13 cellular contexts compared by ENCODE assay signal in genomic region chr6:14881399-14881798, GRCh38.
DNase-seq lines count a peak whose midpoint lies in the region; ATAC-seq, FAIRE-seq and TF ChIP-seq lines count a peak whose summit lies in the region.
"Had no signal": no experiment of that assay in that cellular context is flagged by ENCODE, and none has a peak within 500 bp of the region (broad histone marks: within the 10 kb centered on the region; RNA-seq: fewer than 3 reads in every experiment).

No MANE protein-coding gene starts in this region.

- H3K9me3 ChIP-seq in right lobe of liver (no peaks in the 10 kb centered on the region), HepG2 (ENCODE audit: low read length) (no peaks in the 10 kb centered on the region), heart right ventricle (no peaks in the 10 kb centered on the region)
- H3K9me3 ChIP-seq: Peyer's patch had no signal

- FAIRE-seq in HepG2 (lab: Jason Lieb, UNC): no peak

- peaks cover 11% of the 10 kb centered on the region for H3K36me3 Mint-ChIP-seq in activated T-helper 17 cell treated with anti-CD3 and anti-CD28 coated beads, Interleukin-2, amount 50 U/mL, for 72 hours (ENCODE audit: low read depth)

- POLR2A ChIA-PET in HepG2 (lab: Yijun Ruan, JAX): no interaction called here

- no peak overlapping the region for H3K9ac ChIP-seq in HepG2 (ENCODE audit: insufficient read depth, low read depth, low read length)

- no peak overlapping the region for H3K4me3 Mint-ChIP-seq in activated T-helper 17 cell treated with anti-CD3 and anti-CD28 coated beads, Interleukin-2, amount 50 U/mL, for 72 hours
- H3K4me3 Mint-ChIP-seq: B cell had no signal

- intact Hi-C loops in right lobe of liver (cut with DNase I): no loop called here
- intact Hi-C loops in HepG2 (cut with micrococcal nuclease; ENCODE audit: unreplicated experiment): no loop called here
- intact Hi-C loops in heart right ventricle (cut with DNase I): loop anchor here in 6 of 10 donors (10.0 kb wide), 5 partner anchors 153 to 743 kb away; partner anchors contain the start of gene JARID2 (in 3 of the 6)

- TF ChIP-seq POLR2A in right lobe of liver (IDR thresholded peaks at IDR 0.05) (no peak), HepG2 (IDR thresholded peaks at IDR 0.05; ENCODE audit: insufficient read depth in 1 of 2, low read depth in 2 of 2, low read length in 2 of 2) (no peak)

- H3K4me1 ChIP-seq in right lobe of liver (no peaks in the 10 kb centered on the region), HepG2 (ENCODE audit: insufficient read depth, low read length) (no peaks in the 10 kb centered on the region), heart right ventricle (peaks cover 14 to 78% (median 70%) of the 10 kb centered on the region in 9 donors)

- H3K4me3 ChIP-seq in right lobe of liver (no peak overlapping the region), HepG2 (replicated peaks in 1 of 3; ENCODE audit: insufficient read depth in 1 of 3, low read depth in 2 of 3, low read length in 3 of 3) (no peak overlapping the region), heart right ventricle (no peak overlapping the region)
- H3K4me3 ChIP-seq: Peyer's patch had no signal

- CTCF ChIA-PET in HepG2 (lab: Yijun Ruan, JAX; ENCODE audit: low intra/inter-chr PET ratio, low total read pairs): no interaction called here

- H3K27ac ChIP-seq in right lobe of liver: no peak overlapping the region
- no peak overlapping the region for H3K27ac ChIP-seq in HepG2 (ENCODE audit: extremely low read length, insufficient read depth, low read length)
- peak overlapping the region in 7 of 10 donors; percentile 24 to 79 (median 60) for H3K27ac ChIP-seq in heart right ventricle
- H3K27ac ChIP-seq: Peyer's patch had no signal

- peaks cover 27% of the 10 kb centered on the region for H3K4me1 Mint-ChIP-seq in activated T-helper 17 cell treated with anti-CD3 and anti-CD28 coated beads, Interleukin-2, amount 50 U/mL, for 72 hours

- no peaks in the 10 kb centered on the region for H3K27me3 ChIP-seq in right lobe of liver
- no peaks in the 10 kb centered on the region for H3K27me3 ChIP-seq in HepG2 (ENCODE audit: control insufficient read depth in 1 of 2, insufficient read depth in 2 of 2, low read length in 2 of 2)
- H3K27me3 ChIP-seq in heart right ventricle: no peaks in the 10 kb centered on the region
- H3K27me3 ChIP-seq: Peyer's patch had no signal

- H3K36me3 ChIP-seq in right lobe of liver: no peaks in the 10 kb centered on the region
- H3K36me3 ChIP-seq in HepG2 (replicated peaks in 1 of 2; ENCODE audit: control insufficient read depth in 1 of 2, insufficient read depth in 2 of 2, low read length in 2 of 2): no peaks in the 10 kb centered on the region
- H3K36me3 ChIP-seq in heart right ventricle: no peaks in the 10 kb centered on the region
- H3K36me3 ChIP-seq: Peyer's patch had no signal

- no peak overlapping the region for H3K4me2 ChIP-seq in HepG2 (ENCODE audit: low read depth, low read length)

- H4K20me1 ChIP-seq in HepG2 (ENCODE audit: insufficient read depth, low read length): no peaks in the 10 kb centered on the region

- no peaks in the 10 kb centered on the region for H3K9me3 Mint-ChIP-seq in activated T-helper 17 cell treated with anti-CD3 and anti-CD28 coated beads, Interleukin-2, amount 50 U/mL, for 72 hours

- in situ Hi-C loops in HepG2 (cut with HindIII; ENCODE audit: extremely low pct_ligation_motif_present, low pct_unique_long_range_greater_than_20kb): no loop called here

- TF ChIP-seq RAD21 in HepG2 (CRISPR knock-in tag; IDR thresholded peaks at IDR 0.05): no peak

- no peak for TF ChIP-seq EP300 in HepG2 (IDR thresholded peaks at IDR 0.05; ENCODE audit: low read depth in 2 of 2, low read length in 2 of 2)
- TF ChIP-seq EP300 in HepG2 (CRISPR knock-in tag; IDR thresholded peaks at IDR 0.05; ENCODE audit: borderline replicate concordance): no peak

- no peak overlapping the region for H2AFZ ChIP-seq in HepG2 (ENCODE audit: low read length)

- H3K27me3 Mint-ChIP-seq in activated T-helper 17 cell treated with anti-CD3 and anti-CD28 coated beads, Interleukin-2, amount 50 U/mL, for 72 hours: no peaks in the 10 kb centered on the region
- H3K27me3 Mint-ChIP-seq: B cell had no signal

- 79% methylated on average over 4 of the region's 4 CpGs for WGBS in right lobe of liver (ENCODE audit: insufficient coverage, low coverage, low lambda C conversion rate, missing lambda C conversion rate)
- WGBS in HepG2 (ENCODE audit: low lambda C conversion rate): 21% methylated on average over 4 of the region's 4 CpGs
- WGBS in heart right ventricle, 2 donors: 52 to 64% methylated on average over 4 of the region's 4 CpGs

- H3K79me2 ChIP-seq in HepG2 (ENCODE audit: insufficient read depth, low read length): no peaks in the 10 kb centered on the region

- DNase-seq in right lobe of liver (no peak), HepG2 (ENCODE audit: low spot score) (no peak), heart right ventricle (peak in 1 of 2 donors; percentile 25), SHP77 treated with DMSO at 0.1 percent for 48 hours (lab: John Stamatoyannopoulos, UW) (no peak), GF-D8 (lab: John Stamatoyannopoulos, UW) (no peak), NCI-H748 (lab: John Stamatoyannopoulos, UW; ENCODE audit: unreplicated experiment) (no peak)
- DNase-seq in stimulated activated naive CD4-positive, alpha-beta T cell (lab: John Stamatoyannopoulos, UW): no peak
- DNase-seq: effector memory CD4-positive, alpha-beta T cell; islet precursor cell; Peyer's patch; stimulated activated CD4-positive, alpha-beta T cell treated with anti-CD3 and anti-CD28 coated beads, Interleukin-4, amount 100 ng/mL, for 1 hour had no signal

- no TSS peak for BruUV-seq in HepG2 (replicated peaks; lab: Mats Ljungman, UMichigan)

- ATAC-seq in right lobe of liver (peak; percentile 39 to 50 (median 45)), HepG2 (no peak), heart right ventricle (peak in 7 of 8 donors; percentile 44 to 75 (median 56))
- no peak for ATAC-seq in activated T-helper 17 cell treated with anti-CD3 and anti-CD28 coated beads, Interleukin-2, amount 50 U/mL, for 72 hours (replicated peaks)

- no peak for TF ChIP-seq CTCF in right lobe of liver (IDR thresholded peaks at IDR 0.05)
- TF ChIP-seq CTCF in HepG2 (CRISPR knock-in tag; IDR thresholded peaks at IDR 0.05): no peak
- no peak for TF ChIP-seq CTCF in heart right ventricle (IDR thresholded peaks at IDR 0.05)

- peak overlapping the region; percentile 56 for H3K27ac Mint-ChIP-seq in activated T-helper 17 cell treated with anti-CD3 and anti-CD28 coated beads, Interleukin-2, amount 50 U/mL, for 72 hours
- H3K27ac Mint-ChIP-seq: B cell had no signal

TF ChIP-seq in HepG2, 621 proteins besides CTCF, POLR2A, EP300 and RAD21:
- TF ChIP-seq RFXANK (CRISPR knock-in tag; IDR thresholded peaks at IDR 0.05): no peak
- TF ChIP-seq MYNN (CRISPR knock-in tag; IDR thresholded peaks at IDR 0.05; ENCODE audit: low read depth): no peak
- TF ChIP-seq ZFY (CRISPR knock-in tag; IDR thresholded peaks at IDR 0.05): no peak
- TF ChIP-seq KLF13 (CRISPR knock-in tag; IDR thresholded peaks at IDR 0.05): no peak
- no peak for TF ChIP-seq NFE2 (CRISPR knock-in tag; IDR thresholded peaks at IDR 0.05)
- TF ChIP-seq MIER2 (CRISPR knock-in tag; IDR thresholded peaks at IDR 0.05): no peak
- no peak for TF ChIP-seq CENPT (CRISPR knock-in tag; IDR thresholded peaks at IDR 0.05; ENCODE audit: low read depth)
- no peak for TF ChIP-seq ZNF672 (CRISPR knock-in tag; IDR thresholded peaks at IDR 0.05)
- TF ChIP-seq TEF (CRISPR knock-in tag; IDR thresholded peaks at IDR 0.05): no peak
- TF ChIP-seq ZNF572 (CRISPR knock-in tag; IDR thresholded peaks at IDR 0.05): no peak
- no peak for TF ChIP-seq SMAD3 (CRISPR knock-in tag; IDR thresholded peaks at IDR 0.05)
- TF ChIP-seq TERF1 (CRISPR knock-in tag; IDR thresholded peaks at IDR 0.05): no peak
- TF ChIP-seq NFKB2 (CRISPR knock-in tag; IDR thresholded peaks at IDR 0.05; ENCODE audit: borderline replicate concordance): no peak
TF ChIP-seq in HepG2: peak in this region for 0.

Comparison
In these comparisons a context has a peak if more than half of its experiments do, and no peak if none do; other contexts are left out.
1. ATAC-seq: peak in right lobe of liver (4 of 4) and heart right ventricle (7 of 8); none in HepG2 (single experiment) and activated T-helper 17 cell treated with anti-CD3 and anti-CD28 coated beads, Interleukin-2, amount 50 U/mL, for 72 hours (single experiment).
2. H3K27ac ChIP-seq: peak in heart right ventricle (7 of 10); none in right lobe of liver (0 of 3) and HepG2 (single experiment).
3. intact Hi-C loops: an anchor here in heart right ventricle (10.0 kb wide); none called in right lobe of liver and HepG2.